ENCODE assay signal across 19 cellular contexts in genomic region chr12:97385121-97385520, GRCh38.
DNase-seq lines count a peak whose midpoint lies in the region; ATAC-seq, FAIRE-seq and TF ChIP-seq lines count a peak whose summit lies in the region.
"Had no signal": no experiment of that assay in that cellular context is flagged by ENCODE, and none has a peak within 500 bp of the region (broad histone marks: within the 10 kb centered on the region; RNA-seq: fewer than 3 reads in every experiment).

No MANE protein-coding gene starts in this region.

- H3K18ac ChIP-seq in mesenchymal stem cell (ENCODE audit: low read depth in 1 of 2, low read length in 2 of 2): no peak overlapping the region

- H2BK5ac ChIP-seq in mesenchymal stem cell (ENCODE audit: low read depth, low read length, poor library complexity, severe bottlenecking): peak overlapping the region; percentile 59

- no peaks in the 10 kb centered on the region for H3F3A ChIP-seq in SK-N-SH (replicated peaks; ENCODE audit: insufficient read depth)

- no peak for DNase-seq in SK-N-SH
- no peak for DNase-seq in Panc1 (ENCODE audit: low read depth, low spot score)
- no peak for DNase-seq in mesenchymal stem cell
- DNase-seq in activated CD4-positive, alpha-beta T cell treated with anti-CD3 and anti-CD28 coated beads, Interleukin-2, amount 10 ng/mL, durations not matched to agents 7 days and 5 days: no peak
- no peak for DNase-seq in WTC11 (ENCODE audit: low spot score)
- DNase-seq in HTR-8/SVneo (ENCODE audit: insufficient read length, low spot score): no peak
- DNase-seq: AML-193; Caco-2; CD4-positive, alpha-beta T cell; GOT3; H7; HFFc6 had no signal

- no peaks in the 10 kb centered on the region for H3K9me3 Mint-ChIP-seq in activated CD4-positive, alpha-beta T cell treated with anti-CD3 and anti-CD28 coated beads, Interleukin-2, amount 10 ng/mL, durations not matched to agents 7 days and 5 days
- H3K9me3 Mint-ChIP-seq in WTC11: peaks cover 13% of the 10 kb centered on the region

- no peaks in the 10 kb centered on the region for H3K27me3 ChIP-seq in SK-N-SH (ENCODE audit: insufficient read depth)
- H3K27me3 ChIP-seq in Panc1 (ENCODE audit: control insufficient read depth, insufficient read depth, low read length): no peaks in the 10 kb centered on the region
- H3K27me3 ChIP-seq in mesenchymal stem cell (ENCODE audit: control insufficient read depth in 1 of 2, insufficient read depth in 1 of 2, low read length in 2 of 2): no peaks in the 10 kb centered on the region

- H3K36me3 Mint-ChIP-seq in activated CD4-positive, alpha-beta T cell treated with anti-CD3 and anti-CD28 coated beads, Interleukin-2, amount 10 ng/mL, durations not matched to agents 7 days and 5 days (ENCODE audit: low read depth): no peaks in the 10 kb centered on the region
- H3K36me3 Mint-ChIP-seq in WTC11: peaks cover 6% of the 10 kb centered on the region

- no peak overlapping the region for H3K4me3 ChIP-seq in SK-N-SH (ENCODE audit: low read depth in 2 of 2, low read length in 1 of 2)
- no peak overlapping the region for H3K4me3 ChIP-seq in Panc1 (ENCODE audit: low read depth in 2 of 2, low read length in 2 of 2)
- no peak overlapping the region for H3K4me3 ChIP-seq in mesenchymal stem cell (ENCODE audit: insufficient read depth in 1 of 2, low read depth in 1 of 2, low read length in 2 of 2)
- H3K4me3 ChIP-seq: A549 had no signal

- intact Hi-C loops in Panc1 (cut with micrococcal nuclease; ENCODE audit: unreplicated experiment): no loop called here

- 0% methylated on average over 1 of the region's 1 CpG for WGBS in SK-N-SH (ENCODE audit: low lambda C conversion rate)
- no CpG with 5 or more reads among the region's 1 CpG for WGBS in mesenchymal stem cell

- H2BK15ac ChIP-seq in mesenchymal stem cell (ENCODE audit: low read depth, poor library complexity, severe bottlenecking): no peak overlapping the region

- no peak overlapping the region for H2BK120ac ChIP-seq in mesenchymal stem cell (ENCODE audit: low read depth, low read length)

- FAIRE-seq in HTR-8/SVneo (lab: Jason Lieb, UNC): no peak
- FAIRE-seq: A549, D721Med, G401.6 had no signal

- H3K4me3 Mint-ChIP-seq in activated CD4-positive, alpha-beta T cell treated with anti-CD3 and anti-CD28 coated beads, Interleukin-2, amount 10 ng/mL, durations not matched to agents 7 days and 5 days: no peak overlapping the region
- no peak overlapping the region for H3K4me3 Mint-ChIP-seq in WTC11
- H3K4me3 Mint-ChIP-seq: CD4-positive, alpha-beta T cell; HFFc6 had no signal

- H3K79me2 ChIP-seq in SK-N-SH (ENCODE audit: insufficient read depth): no peaks in the 10 kb centered on the region

- H3K27ac Mint-ChIP-seq in activated CD4-positive, alpha-beta T cell treated with anti-CD3 and anti-CD28 coated beads, Interleukin-2, amount 10 ng/mL, durations not matched to agents 7 days and 5 days: no peak overlapping the region
- no peak overlapping the region for H3K27ac Mint-ChIP-seq in WTC11
- H3K27ac Mint-ChIP-seq: CD4-positive, alpha-beta T cell; HFFc6 had no signal

- H3K27me3 Mint-ChIP-seq in activated CD4-positive, alpha-beta T cell treated with anti-CD3 and anti-CD28 coated beads, Interleukin-2, amount 10 ng/mL, durations not matched to agents 7 days and 5 days: peaks cover 4% of the 10 kb centered on the region
- no peaks in the 10 kb centered on the region for H3K27me3 Mint-ChIP-seq in WTC11 (ENCODE audit: low read depth)
- H3K27me3 Mint-ChIP-seq: CD4-positive, alpha-beta T cell had no signal

- H4K91ac ChIP-seq in mesenchymal stem cell (ENCODE audit: low read length): no peak overlapping the region

- H3K9me3 ChIP-seq in SK-N-SH (no peaks in the 10 kb centered on the region), Panc1 (ENCODE audit: control insufficient read depth, insufficient read depth, low read depth, low read length) (no peaks in the 10 kb centered on the region), mesenchymal stem cell (ENCODE audit: control insufficient read depth, low read length) (no peaks in the 10 kb centered on the region)
- H3K9me3 ChIP-seq: A549, Caco-2 had no signal

- H3K36me3 ChIP-seq in SK-N-SH (replicated peaks in 1 of 2; ENCODE audit: control insufficient read depth in 1 of 2, insufficient read depth in 2 of 2, low read length in 1 of 2) (no peaks in the 10 kb centered on the region), Panc1 (ENCODE audit: control insufficient read depth, insufficient read depth, low read length) (no peaks in the 10 kb centered on the region; the same call in 1 of the 2 replicates), mesenchymal stem cell (ENCODE audit: control insufficient read depth in 1 of 2, insufficient read depth in 2 of 2, low read depth in 1 of 2, low read length in 2 of 2) (no peaks in the 10 kb centered on the region)

- no peaks in the 10 kb centered on the region for H3K4me1 Mint-ChIP-seq in activated CD4-positive, alpha-beta T cell treated with anti-CD3 and anti-CD28 coated beads, Interleukin-2, amount 10 ng/mL, durations not matched to agents 7 days and 5 days
- no peaks in the 10 kb centered on the region for H3K4me1 Mint-ChIP-seq in WTC11

- no peak for TF ChIP-seq RAD21 in SK-N-SH (IDR thresholded peaks at IDR 0.05; ENCODE audit: low read length)

- in situ Hi-C loops in Panc1 (cut with HindIII; ENCODE audit: low pct_unique_long_range_greater_than_20kb, low sequenced_read_pairs): no loop called here

- POLR2A ChIA-PET in SK-N-SH (lab: Yijun Ruan, JAX) (no interaction called here), Panc1 (lab: Charles Lee) (no interaction called here), WTC11 (lab: Charles Lee) (interaction anchor here (0.7 kb wide), 1 partner anchor 135 kb away, joined by 4 read pairs; no protein-coding TSS in a partner anchor)
- POLR2A ChIA-PET in activated CD4-positive, alpha-beta T cell treated with anti-CD3 and anti-CD28 coated beads, Interleukin-2, amount 10 ng/mL, durations not matched to agents 7 days and 5 days (lab: Charles Lee): no interaction called here

- no peak overlapping the region for H4K8ac ChIP-seq in mesenchymal stem cell (ENCODE audit: low read length)

- H2AFZ ChIP-seq in SK-N-SH (ENCODE audit: low read depth) (no peak overlapping the region), mesenchymal stem cell (ENCODE audit: low read depth, low read length) (no peak overlapping the region)

- TF ChIP-seq EP300 in SK-N-SH (IDR thresholded peaks at IDR 0.05; ENCODE audit: borderline replicate concordance in 1 of 2, low read depth in 1 of 2, low read length in 1 of 2): no peak

- H4K20me1 ChIP-seq in SK-N-SH (ENCODE audit: insufficient read depth): no peaks in the 10 kb centered on the region

- CTCF ChIA-PET in SK-N-SH (lab: Yijun Ruan, JAX) (no interaction called here), Panc1 (lab: Charles Lee) (no interaction called here), WTC11 (lab: Charles Lee) (interaction anchor here (1.2 kb wide), 1 partner anchor 19 kb away, joined by 3 read pairs; no protein-coding TSS in a partner anchor)
- CTCF ChIA-PET in activated CD4-positive, alpha-beta T cell treated with anti-CD3 and anti-CD28 coated beads, Interleukin-2, amount 10 ng/mL, durations not matched to agents 7 days and 5 days (lab: Charles Lee): no interaction called here

- no peak overlapping the region for H3K4me2 ChIP-seq in SK-N-SH
- H3K4me2 ChIP-seq in mesenchymal stem cell (ENCODE audit: low read length, poor library complexity, severe bottlenecking): no peak overlapping the region
- H3K4me2 ChIP-seq: A549 had no signal

- H2AK5ac ChIP-seq in mesenchymal stem cell (ENCODE audit: low read length, severe bottlenecking): peak overlapping the region; percentile 42

- peaks cover 0 to 3% of the 10 kb centered on the region in 2 experiments; a peak in 2 of 4 replicates for H3K4me1 ChIP-seq in SK-N-SH (ENCODE audit: control insufficient read depth in 1 of 2, insufficient read depth in 2 of 2, low read depth in 1 of 2, low read length in 1 of 2)
- H3K4me1 ChIP-seq in Panc1 (ENCODE audit: control insufficient read depth, insufficient read depth, low read length): no peaks in the 10 kb centered on the region
- peaks cover 6% of the 10 kb centered on the region for H3K4me1 ChIP-seq in mesenchymal stem cell (ENCODE audit: control insufficient read depth, insufficient read depth, low read depth, low read length)
- H3K4me1 ChIP-seq: A549 had no signal

- H3K27ac ChIP-seq in SK-N-SH (ENCODE audit: low read depth in 2 of 2, low read length in 1 of 2) (no peak overlapping the region), Panc1 (ENCODE audit: low read length) (peak overlapping the region; percentile 19; the same call in 1 of the 2 replicates), mesenchymal stem cell (ENCODE audit: low read length, poor library complexity, severe bottlenecking) (peak overlapping the region; percentile 98)
- H3K27ac ChIP-seq: 22Rv1, A549, C4-2B had no signal

- H3K9ac ChIP-seq in SK-N-SH: no peak overlapping the region
- H3K9ac ChIP-seq in mesenchymal stem cell (ENCODE audit: low read length): no peak overlapping the region

- TF ChIP-seq CTCF in SK-N-SH (IDR thresholded peaks at IDR 0.05): no peak
- TF ChIP-seq CTCF in Panc1 (IDR thresholded peaks at IDR 0.05): no peak
- no peak for TF ChIP-seq CTCF in WTC11 (IDR thresholded peaks at IDR 0.05)

- H3K4ac ChIP-seq in mesenchymal stem cell (ENCODE audit: low read depth in 1 of 2, low read length in 2 of 2): no peak overlapping the region

- H3K79me1 ChIP-seq in mesenchymal stem cell (replicated peaks; ENCODE audit: low read length, poor library complexity, severe bottlenecking): no peaks in the 10 kb centered on the region

- H2BK12ac ChIP-seq in mesenchymal stem cell (ENCODE audit: low read length in 2 of 2): no peak overlapping the region

- no peaks in the 10 kb centered on the region for H3K9me2 ChIP-seq in SK-N-SH

- no peak overlapping the region for H3K23ac ChIP-seq in mesenchymal stem cell (ENCODE audit: low read length in 2 of 2)

- BruUV-seq in Panc1 (replicated peaks; lab: Mats Ljungman, UMichigan): no TSS peak

- H3K14ac ChIP-seq in mesenchymal stem cell (ENCODE audit: low read length in 2 of 2): no peak overlapping the region

- no peak for ATAC-seq in SK-N-SH treated with all-trans-retinoic acid at 6 μM for 48 hours
- ATAC-seq in Panc1: no peak
- no peak for ATAC-seq in WTC11
- ATAC-seq: A549, HCT116 had no signal

TF ChIP-seq in SK-N-SH, 30 proteins besides CTCF, POLR2A, EP300 and RAD21 (continues in another document):
- no peak for TF ChIP-seq FOSL2 (IDR thresholded peaks at IDR 0.05; ENCODE audit: borderline replicate concordance, low read depth)

TF ChIP-seq in WTC11, 78 proteins besides CTCF, POLR2A, EP300 and RAD21 (continues in another document):
- TF ChIP-seq FOXJ3 (CRISPR knock-in tag; IDR thresholded peaks at IDR 0.05; ENCODE audit: borderline replicate concordance) (no peak), ZBTB21 (CRISPR knock-in tag; IDR thresholded peaks at IDR 0.05; ENCODE audit: borderline replicate concordance) (no peak)

Comparison
In these comparisons a context has a peak if more than half of its experiments do, and no peak if none do; other contexts are left out.
1. H3K27ac ChIP-seq: peak in Panc1 (single experiment) and mesenchymal stem cell (single experiment); none in SK-N-SH (0 of 2).